ENCODE assay signal across 20 cellular contexts in the genomic region with DNA sequence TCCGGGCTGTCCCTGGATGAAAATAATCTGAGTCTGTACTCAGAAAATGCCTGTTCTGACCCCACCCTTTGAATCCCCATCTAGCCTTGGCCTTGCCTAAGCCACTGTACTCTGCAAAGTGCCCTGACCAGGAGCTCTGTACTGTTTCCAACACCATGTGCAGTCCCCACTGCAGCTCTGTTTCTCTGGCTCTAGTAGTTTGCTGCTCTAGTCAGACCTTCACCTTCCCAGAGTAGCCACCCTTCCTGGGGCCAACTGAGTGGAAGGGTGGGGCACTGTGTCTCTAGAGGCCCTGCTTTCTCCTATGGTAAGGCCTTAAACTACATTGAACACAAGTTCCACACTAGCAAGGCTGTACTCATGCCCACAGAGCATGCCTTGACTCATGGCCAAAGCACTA. TPM values are rescaled to one million over a fixed set of nuclear protein-coding genes. Genes with fewer than 3 reads are reported as not detected.
DNase-seq lines count a peak whose midpoint lies in the region; ATAC-seq, FAIRE-seq and TF ChIP-seq lines count a peak whose summit lies in the region.
"Had no signal": no experiment of that assay in that cellular context is flagged by ENCODE, and none has a peak within 500 bp of the region (broad histone marks: within the 10 kb centered on the region; RNA-seq: fewer than 3 reads in every experiment).

No MANE protein-coding gene starts in this region.

- H3K9me3 ChIP-seq in K562 (replicated peaks; ENCODE audit: control insufficient read depth, insufficient read depth, low read depth, low read length) = no peaks in the 10 kb centered on the region
- H3K9me3 ChIP-seq in endodermal cell (ENCODE audit: control insufficient read depth, low read length) = no peaks in the 10 kb centered on the region
- H3K9me3 ChIP-seq: HAP-1 had no signal

- in situ Hi-C loops in K562 (cut with MboI) = no loop called here

- intact Hi-C loops in K562 (cut with micrococcal nuclease) = no loop called here

- H3K4me3 ChIP-seq in K562 (no peak overlapping the region), endodermal cell (ENCODE audit: low read length) (no peak overlapping the region)
- H3K4me3 ChIP-seq: GM23248, HAP-1 had no signal

- H3K4me1 Mint-ChIP-seq in activated CD8-positive, alpha-beta memory T cell treated with anti-CD3 and anti-CD28 coated beads, Interleukin-2, amount 10 ng/mL, durations not matched to agents 7 days and 5 days = no peaks in the 10 kb centered on the region
- H3K4me1 Mint-ChIP-seq in endodermal cell (no peaks in the 10 kb centered on the region), osteocyte (ENCODE audit: unreplicated experiment) (no peaks in the 10 kb centered on the region)

- TF ChIP-seq CTCF in K562 (IDR thresholded peaks at IDR 0.05 in 2 of 3, conservative IDR thresholded peaks at IDR 0.05 in 1 of 3; ENCODE audit: insufficient read depth in 2 of 3, low read depth in 1 of 3, low read length in 3 of 3) = no peak
- TF ChIP-seq CTCF in endodermal cell (conservative IDR thresholded peaks at IDR 0.05) = no peak
- TF ChIP-seq CTCF in osteocyte (IDR thresholded peaks at IDR 0.05) = no peak

- no peak for ATAC-seq in activated CD8-positive, alpha-beta memory T cell treated with anti-CD3 and anti-CD28 coated beads, Interleukin-2, amount 10 ng/mL, durations not matched to agents 7 days and 5 days
- peak; percentile 41 for ATAC-seq in K562
- no peak for ATAC-seq in HG02798 (IDR thresholded peaks at IDR 0.05; ENCODE audit: poor library complexity, unreplicated experiment)
- no peak for ATAC-seq in GM18870 (IDR thresholded peaks at IDR 0.05; ENCODE audit: unreplicated experiment)

- H3K4me3 Mint-ChIP-seq in activated CD8-positive, alpha-beta memory T cell treated with anti-CD3 and anti-CD28 coated beads, Interleukin-2, amount 10 ng/mL, durations not matched to agents 7 days and 5 days = no peak overlapping the region
- H3K4me3 Mint-ChIP-seq in endodermal cell (no peak overlapping the region), osteocyte (ENCODE audit: unreplicated experiment) (no peak overlapping the region)
- H3K4me3 Mint-ChIP-seq: CD4-positive, alpha-beta T cell had no signal

- DNase-seq in activated CD8-positive, alpha-beta memory T cell treated with anti-CD3 and anti-CD28 coated beads, Interleukin-2, amount 10 ng/mL, durations not matched to agents 7 days and 5 days = peak; percentile 37
- DNase-seq in activated CD8-positive, alpha-beta memory T cell treated with anti-CD3 and anti-CD28 coated beads, Interleukin-2, amount 50 U/mL, for 48 hours = no peak
- DNase-seq in K562 (ENCODE audit: extremely low read depth in 1 of 4, low spot score in 3 of 4) (no peak), endodermal cell (peak; percentile 20), osteocyte (ENCODE audit: extremely low spot score, unreplicated experiment) (peak; percentile 34), MV-4-11 (lab: John Stamatoyannopoulos, UW) (no peak)
- DNase-seq: ACHN; AML-193; CD4-positive, alpha-beta T cell; DMS153; DMS79; GDM1; GM23248 had no signal

- TF ChIP-seq RAD21 in K562 (CRISPR knock-in tag; conservative IDR thresholded peaks at IDR 0.05 in 1 of 2, IDR thresholded peaks at IDR 0.05 in 1 of 2) = no peak

- no peaks in the 10 kb centered on the region for H3K9me3 Mint-ChIP-seq in activated CD8-positive, alpha-beta memory T cell treated with anti-CD3 and anti-CD28 coated beads, Interleukin-2, amount 10 ng/mL, durations not matched to agents 7 days and 5 days (ENCODE audit: low read depth)
- H3K9me3 Mint-ChIP-seq in endodermal cell (no peaks in the 10 kb centered on the region), osteocyte (ENCODE audit: unreplicated experiment) (no peaks in the 10 kb centered on the region)
- H3K9me3 Mint-ChIP-seq: CD4-positive, alpha-beta T cell had no signal

- FAIRE-seq in K562 (lab: Jason Lieb, UNC) = no peak
- FAIRE-seq: A204.1, GM12892, GM18507 had no signal

- peaks cover 2% of the 10 kb centered on the region for H3K36me3 Mint-ChIP-seq in activated CD8-positive, alpha-beta memory T cell treated with anti-CD3 and anti-CD28 coated beads, Interleukin-2, amount 10 ng/mL, durations not matched to agents 7 days and 5 days
- no peaks in the 10 kb centered on the region for H3K36me3 Mint-ChIP-seq in endodermal cell (ENCODE audit: low read depth)
- peaks cover 52% of the 10 kb centered on the region for H3K36me3 Mint-ChIP-seq in osteocyte (ENCODE audit: unreplicated experiment)

- H3K27me3 Mint-ChIP-seq in activated CD8-positive, alpha-beta memory T cell treated with anti-CD3 and anti-CD28 coated beads, Interleukin-2, amount 10 ng/mL, durations not matched to agents 7 days and 5 days = no peaks in the 10 kb centered on the region
- no peaks in the 10 kb centered on the region for H3K27me3 Mint-ChIP-seq in endodermal cell (ENCODE audit: insufficient read depth)
- no peaks in the 10 kb centered on the region for H3K27me3 Mint-ChIP-seq in osteocyte (ENCODE audit: unreplicated experiment)
- H3K27me3 Mint-ChIP-seq: CD4-positive, alpha-beta T cell had no signal

- H2AFZ ChIP-seq in K562 (ENCODE audit: low read depth, low read length) = no peak overlapping the region
- H2AFZ ChIP-seq: GM23248 had no signal

- no TSS peak for BruUV-seq in K562 (replicated peaks; lab: Mats Ljungman, UMichigan)

- CTCF ChIA-PET in activated CD8-positive, alpha-beta memory T cell treated with anti-CD3 and anti-CD28 coated beads, Interleukin-2, amount 10 ng/mL, durations not matched to agents 7 days and 5 days (lab: Charles Lee) = interaction anchor here (1.9 kb wide), 1 partner anchor 133 kb away, joined by 5 read pairs; no protein-coding TSS in a partner anchor
- CTCF ChIA-PET in K562 (lab: Yijun Ruan, JAX; ENCODE audit: low intra/inter-chr PET ratio) = no interaction called here

- no peak for TF ChIP-seq EP300 in K562 (IDR thresholded peaks at IDR 0.05; ENCODE audit: low read length)

- no peak overlapping the region for H3K9ac ChIP-seq in K562 (ENCODE audit: insufficient read depth in 1 of 2, low read depth in 2 of 2, low read length in 2 of 2)
- H3K9ac ChIP-seq in endodermal cell (ENCODE audit: extremely low read depth, low read length, poor library complexity, severe bottlenecking) = no peak overlapping the region
- H3K9ac ChIP-seq: GM23248 had no signal

- H3K27ac Mint-ChIP-seq in activated CD8-positive, alpha-beta memory T cell treated with anti-CD3 and anti-CD28 coated beads, Interleukin-2, amount 10 ng/mL, durations not matched to agents 7 days and 5 days = no peak overlapping the region
- no peak overlapping the region for H3K27ac Mint-ChIP-seq in endodermal cell
- H3K27ac Mint-ChIP-seq in osteocyte (ENCODE audit: unreplicated experiment) = no peak overlapping the region
- H3K27ac Mint-ChIP-seq: CD4-positive, alpha-beta T cell had no signal

- POLR2A ChIA-PET in K562 (lab: Yijun Ruan, JAX) = interaction anchor here (0.6 to 2.7 kb wide), 5 partner anchors 9 to 775 kb away, joined by 3 to 10 read pairs (median 5); no protein-coding TSS in a partner anchor

- H3K4me1 ChIP-seq in K562 (replicated peaks in 1 of 2; ENCODE audit: control insufficient read depth in 2 of 2, insufficient read depth in 2 of 2, low read length in 2 of 2) (no peaks in the 10 kb centered on the region), endodermal cell (ENCODE audit: control insufficient read depth, insufficient read depth, low read length) (no peaks in the 10 kb centered on the region)
- H3K4me1 ChIP-seq: HAP-1 had no signal

- no peak overlapping the region for H3K4me2 ChIP-seq in K562 (ENCODE audit: insufficient read depth, low read length)

- no peaks in the 10 kb centered on the region; the same call in 1 of the 2 replicates for H4K20me1 ChIP-seq in K562 (replicated peaks; ENCODE audit: control insufficient read depth, insufficient read depth, low read length)

- no peak for TF ChIP-seq POLR2A in K562 (conservative IDR thresholded peaks at IDR 0.05)

- H3K36me3 ChIP-seq in K562 (ENCODE audit: control insufficient read depth, insufficient read depth, low read length) = peaks cover 6% of the 10 kb centered on the region; the same call in 2 of the 3 replicates
- H3K36me3 ChIP-seq in endodermal cell (ENCODE audit: control insufficient read depth, insufficient read depth, low read length) = no peaks in the 10 kb centered on the region

- WGBS in K562 (ENCODE audit: insufficient coverage, low coverage, missing lambda C conversion rate) = 73% methylated on average over 1 of the region's 1 CpG
- 75 to 82% methylated on average over 1 of the region's 1 CpG for WGBS in endodermal cell (ENCODE audit: insufficient coverage in 1 of 2, insufficient read length in 1 of 2), 2 experiments

- H3K79me2 ChIP-seq in K562 (ENCODE audit: control insufficient read depth, insufficient read depth, low read length) = no peaks in the 10 kb centered on the region

- no peaks in the 10 kb centered on the region for H3K9me1 ChIP-seq in K562 (ENCODE audit: control insufficient read depth, insufficient read depth, low read length)

- H3K27ac ChIP-seq in K562 (ENCODE audit: extremely low read depth, low read depth, low read length) (no peak overlapping the region), endodermal cell (ENCODE audit: low read depth, low read length) (no peak overlapping the region)
- H3K27ac ChIP-seq: C4-2B, GM23248 had no signal

- no peaks in the 10 kb centered on the region for H3K27me3 ChIP-seq in K562 (ENCODE audit: control insufficient read depth in 2 of 2, insufficient read depth in 2 of 2, low read length in 2 of 2)
- no peaks in the 10 kb centered on the region for H3K27me3 ChIP-seq in endodermal cell (ENCODE audit: control insufficient read depth, insufficient read depth, low read length, poor library complexity, severe bottlenecking)

RNA-seq across cellular contexts. Expression of a gene that starts 31.9 kb away (rescaled TPM):
- total RNA-seq in activated CD8-positive, alpha-beta memory T cell treated with anti-CD3 and anti-CD28 coated beads, Interleukin-2, amount 10 ng/mL, durations not matched to agents 7 days and 5 days = 10 to 100 TPM in 1 of 2 experiments, 1 to 10 TPM in 1; 8.3 to 19.4 TPM
- 85.5 and 109 TPM in 2 replicates for total RNA-seq in K562 (2011; cell fraction: chromatin; rRNA removed; ENCODE audit: low replicate concordance)
- 93.4 and 102 TPM in 2 replicates for total RNA-seq in K562 (2011; cell fraction: nucleolus; rRNA removed)
- 98.7 and 106 TPM in 2 replicates for total RNA-seq in K562 (2011; cell fraction: nucleoplasm; rRNA removed)
- 11.9 and 12.1 TPM in 2 replicates for total RNA-seq in K562 (2014; rRNA removed)
- total RNA-seq in K562 (2014; rRNA removed; fragmentation: Illumina TruSeq; extraction: Trizol) = 11.6 and 12.7 TPM in 2 replicates
- 11.2 and 11.4 TPM in 2 replicates for total RNA-seq in K562 (2015; rRNA removed; fragmentation: Illumina TruSeq; extraction: Trizol)
- 14.2 and 14.3 TPM in 2 replicates for total RNA-seq in K562 (2021)
- 50.0 and 59.7 TPM in 2 replicates for polyA plus RNA-seq in K562 (2011; rRNA removed)
- 34.9 and 51.8 TPM in 2 replicates for polyA plus RNA-seq in K562 (2011; cell fraction: cytosol; rRNA removed)
- 59.8 and 76.7 TPM in 2 replicates for polyA plus RNA-seq in K562 (2011; cell fraction: nucleus; rRNA removed)
- polyA plus RNA-seq in K562 (2012) = 20.8 and 31.5 TPM in 2 replicates
- 10.7 and 12.5 TPM in 2 replicates for polyA plus RNA-seq in K562 (2014; fragmentation: Illumina TruSeq; extraction: Trizol)
- 10 to 100 TPM; 17.9 to 29.2 TPM for polyA plus RNA-seq in K562 (2014; fragmentation: Nextera tagmentation; extraction: Ambion mirVana)
- polyA plus RNA-seq in K562 (2014; rRNA removed) = 9.6 and 10.7 TPM in 2 replicates
- 50.0 and 59.9 TPM in 2 replicates for polyA minus RNA-seq in K562 (2011; rRNA and poly(A)+ RNA removed)
- polyA minus RNA-seq in K562 (2011; cell fraction: cytosol; rRNA and poly(A)+ RNA removed) = 21.2 and 21.5 TPM in 2 replicates
- 18.2 and 27.4 TPM in 2 replicates for polyA minus RNA-seq in K562 (2011; cell fraction: nucleus; rRNA and poly(A)+ RNA removed)
- total RNA-seq in endodermal cell = 10 to 100 TPM; 15.1 to 19.6 TPM
- 16.6 TPM for polyA plus RNA-seq in endodermal cell (2013, experiment 1 of 2)
- polyA plus RNA-seq in endodermal cell (2013, experiment 2 of 2) = 14.6 TPM
- total RNA-seq in osteocyte = 104 and 117 TPM in 2 replicates
- total RNA-seq: CD4-positive, alpha-beta T cell had no signal

Comparison
In these comparisons a context has a peak if more than half of its experiments do, and no peak if none do; other contexts are left out.
1. DNase-seq: peak in activated CD8-positive, alpha-beta memory T cell treated with anti-CD3 and anti-CD28 coated beads, Interleukin-2, amount 10 ng/mL, durations not matched to agents 7 days and 5 days (single experiment), endodermal cell (single experiment) and osteocyte (single experiment); none in activated CD8-positive, alpha-beta memory T cell treated with anti-CD3 and anti-CD28 coated beads, Interleukin-2, amount 50 U/mL, for 48 hours (single experiment), K562 (0 of 4) and MV-4-11 (single experiment).